28 cellular contexts compared by ENCODE assay signal in the genomic region with DNA sequence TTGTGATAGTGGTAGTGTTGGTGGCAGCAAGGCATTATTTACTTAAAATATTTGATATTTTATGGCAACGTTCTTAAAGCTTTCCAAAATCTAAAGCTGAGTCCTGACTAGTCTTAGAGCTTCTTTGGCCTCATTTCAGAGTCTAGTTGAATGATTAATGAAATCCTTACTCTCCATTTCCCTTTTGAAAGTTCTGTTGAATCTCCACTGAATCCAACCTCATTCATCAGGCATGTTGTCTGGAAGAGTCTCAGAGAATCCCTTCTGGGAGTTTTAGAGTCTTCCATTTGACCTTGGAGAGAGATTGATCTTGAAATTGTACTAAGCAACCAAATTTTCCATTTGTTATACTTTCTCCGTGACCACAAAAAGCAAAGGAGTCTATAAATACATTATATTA.
"Had no signal": no experiment of that assay in that cellular context is flagged by ENCODE, and none has a peak within 500 bp of the region (broad histone marks: within the 10 kb centered on the region; RNA-seq: fewer than 3 reads in every experiment).

No MANE protein-coding gene starts in this region.

- DNase-seq: hippocampal formation; kidney; left ventricle myocardium inferior; mesendoderm; naive B cell; natural killer cell; nephron progenitor cell; occipital lobe; psoas muscle; right cardiac atrium; stimulated activated CD4-positive, alpha-beta T cell treated with anti-CD3 and anti-CD28 coated beads, Interleukin-12 subunit alpha, Interleukin-12 subunit beta, amount 100 ng/mL, for 4 hours; stimulated activated CD4-positive, alpha-beta T cell treated with anti-CD3 and anti-CD28 coated beads, Interleukin-15, amount 100 ng/mL, for 24 hours; stimulated activated CD4-positive, alpha-beta T cell treated with anti-CD3 and anti-CD28 coated beads, Interleukin-2, amount 100 ng/mL, for 24 hours; stimulated activated CD4-positive, alpha-beta T cell treated with anti-CD3 and anti-CD28 coated beads, Interleukin-4, amount 100 ng/mL, for 24 hours; stimulated activated naive CD4-positive, alpha-beta T cell; tibial artery; trophoblast cell; uterus had no signal

- H3K9me3 ChIP-seq: neutrophil, psoas muscle, suprapubic skin, thoracic aorta, tibial artery, uterus had no signal

- H3K4me1 Mint-ChIP-seq: naive B cell; natural killer cell; nephron progenitor cell; stimulated activated effector memory CD8-positive, alpha-beta T cell treated with anti-CD3 and anti-CD28 coated beads, Interleukin-12 subunit alpha, Interleukin-12 subunit beta, amount 100 ng/mL, for 72 hours had no signal

- H3K27me3 Mint-ChIP-seq: stimulated activated naive CD8-positive, alpha-beta T cell treated with anti-CD3 and anti-CD28 coated beads, Interleukin-15, Interleukin-2, amounts not matched to agents 100 ng/mL and 50 ng/mL, for 24 hours had no signal

- H3K27me3 ChIP-seq: neural progenitor cell, neutrophil, suprapubic skin, tibial artery, uterus had no signal

- H3K27ac Mint-ChIP-seq: mesothelial cell of epicardium; naive B cell; natural killer cell; nephron progenitor cell; neural progenitor cell; stimulated activated effector memory CD8-positive, alpha-beta T cell treated with anti-CD3 and anti-CD28 coated beads, Interleukin-12 subunit alpha, Interleukin-12 subunit beta, amount 100 ng/mL, for 72 hours; stimulated activated naive CD8-positive, alpha-beta T cell treated with anti-CD3 and anti-CD28 coated beads, Interleukin-15, Interleukin-2, amounts not matched to agents 100 ng/mL and 50 ng/mL, for 24 hours had no signal

- H2AFZ ChIP-seq: neural progenitor cell, parathyroid adenoma had no signal

- H3K79me2 ChIP-seq: parathyroid adenoma had no signal

- H3K36me3 Mint-ChIP-seq: mesothelial cell of epicardium; naive B cell; natural killer cell; neural progenitor cell; stimulated activated effector memory CD8-positive, alpha-beta T cell treated with anti-CD3 and anti-CD28 coated beads, Interleukin-12 subunit alpha, Interleukin-12 subunit beta, amount 100 ng/mL, for 72 hours had no signal

- H3K4me3 ChIP-seq: left ventricle myocardium inferior, lung, neural progenitor cell, psoas muscle, skin epidermis, suprapubic skin, thoracic aorta, tibial artery, uterus had no signal

- H3K27ac ChIP-seq: left ventricle myocardium inferior, neural progenitor cell, neutrophil, parathyroid adenoma, psoas muscle, skin epidermis, suprapubic skin, thoracic aorta, tibial artery, uterus had no signal

- H3K4me2 ChIP-seq: neural progenitor cell had no signal

- H3K36me3 ChIP-seq: left ventricle myocardium inferior, neural progenitor cell, neutrophil, suprapubic skin, thoracic aorta, tibial artery, uterus had no signal

- H3K9ac ChIP-seq: neural progenitor cell, parathyroid adenoma had no signal

- H3K9me3 Mint-ChIP-seq: mesothelial cell of epicardium, naive B cell, nephron progenitor cell, neural progenitor cell had no signal

- H3K4me1 ChIP-seq: left ventricle myocardium inferior, neural progenitor cell, parathyroid adenoma, psoas muscle, suprapubic skin, tibial artery, uterus had no signal

- H3K4me3 Mint-ChIP-seq: mesothelial cell of epicardium; naive B cell; natural killer cell; nephron progenitor cell; neural progenitor cell; stimulated activated effector memory CD8-positive, alpha-beta T cell treated with anti-CD3 and anti-CD28 coated beads, Interleukin-12 subunit alpha, Interleukin-12 subunit beta, amount 100 ng/mL, for 72 hours; stimulated activated naive CD8-positive, alpha-beta T cell treated with anti-CD3 and anti-CD28 coated beads, Interleukin-15, Interleukin-2, amounts not matched to agents 100 ng/mL and 50 ng/mL, for 24 hours had no signal
